14 cellular contexts compared by ENCODE assay signal in genomic region chr6:168908166-168908565, GRCh38.
DNase-seq lines count a peak whose midpoint lies in the region; ATAC-seq and TF ChIP-seq lines count a peak whose summit lies in the region.
"Had no signal": no experiment of that assay in that cellular context is flagged by ENCODE, and none has a peak within 500 bp of the region (broad histone marks: within the 10 kb centered on the region; RNA-seq: fewer than 3 reads in every experiment).

No MANE protein-coding gene starts in this region.

- DNase-seq in GM04503 (ENCODE audit: low read depth) (peak; percentile 50), RPMI7951 (ENCODE audit: low read depth) (peak; percentile 82), fibroblast of lung (ENCODE audit: low read depth in 2 of 2) (peak; percentile 56 to 79), trophoblast cell (peak; percentile 13 to 41), aorta (no peak), SKM-1 (lab: John Stamatoyannopoulos, UW; ENCODE audit: unreplicated experiment) (no peak)
- DNase-seq: activated CD4-positive, CD25-positive, alpha-beta regulatory T cell treated with anti-CD3 and anti-CD28 coated beads, Interleukin-2, amount 50 U/mL, for 72 hours; activated CD8-positive, alpha-beta memory T cell treated with anti-CD3 and anti-CD28 coated beads, Interleukin-2, amount 50 U/mL, for 4 hours; effector CD4-positive, alpha-beta T cell; NCI-H2081 treated with DMSO at 0.1 percent for 48 hours; right cardiac atrium; stimulated activated CD4-positive, alpha-beta T cell treated with anti-CD3 and anti-CD28 coated beads, Interleukin-1b, Interleukin-23, amount 100 ng/mL, for 48 hours had no signal

- WGBS in trophoblast cell (ENCODE audit: extremely low coverage, insufficient coverage, insufficient read length) = no CpG with 5 or more reads among the region's 5 CpGs
- 61 to 67% methylated on average over 5 of the region's 5 CpGs for WGBS in aorta, 2 donors

- H4K12ac ChIP-seq in trophoblast cell (ENCODE audit: low read depth, low read length) = no peak overlapping the region

- no peaks in the 10 kb centered on the region for H3K79me2 ChIP-seq in fibroblast of lung (ENCODE audit: control insufficient read depth, insufficient read depth, low read length)
- no peaks in the 10 kb centered on the region for H3K79me2 ChIP-seq in trophoblast cell (ENCODE audit: control insufficient read depth, insufficient read depth, low read length, poor library complexity)

- no peak overlapping the region for H3K23ac ChIP-seq in trophoblast cell (ENCODE audit: low read length)

- H3K4ac ChIP-seq in trophoblast cell (ENCODE audit: low read depth, low read length) = no peak overlapping the region

- no peak for TF ChIP-seq CTCF in fibroblast of lung (conservative IDR thresholded peaks at IDR 0.05 in 1 of 2, IDR thresholded peaks at IDR 0.05 in 1 of 2; ENCODE audit: low read depth in 1 of 2, low read length in 2 of 2)

- H3K4me3 ChIP-seq in fibroblast of lung (replicated peaks in 1 of 4; ENCODE audit: control extremely low read depth in 1 of 4, insufficient read depth in 1 of 4, low read depth in 3 of 4, low read length in 4 of 4) (no peak overlapping the region), trophoblast cell (ENCODE audit: low read depth, low read length) (no peak overlapping the region), aorta (ENCODE audit: low read length in 2 of 2) (no peak overlapping the region)

- H2AFZ ChIP-seq in fibroblast of lung (ENCODE audit: low read length) (no peak overlapping the region), trophoblast cell (ENCODE audit: insufficient read depth, low read length, poor library complexity) (no peak overlapping the region)

- H3K18ac ChIP-seq in trophoblast cell (ENCODE audit: low read length) = no peak overlapping the region

- no peaks in the 10 kb centered on the region for H4K20me1 ChIP-seq in fibroblast of lung (ENCODE audit: control insufficient read depth, extremely low read depth, insufficient read depth, low read length)

- H3K36me3 ChIP-seq in fibroblast of lung (ENCODE audit: control insufficient read depth, insufficient read depth, low read length) = no peaks in the 10 kb centered on the region
- no peaks in the 10 kb centered on the region for H3K36me3 ChIP-seq in trophoblast cell (ENCODE audit: control insufficient read depth in 1 of 2, insufficient read depth in 2 of 2, low read length in 2 of 2)
- H3K36me3 ChIP-seq in aorta (ENCODE audit: control insufficient read depth in 1 of 2, insufficient read depth in 2 of 2, low read length in 1 of 2) = no peaks in the 10 kb centered on the region

- no peak overlapping the region for H3K14ac ChIP-seq in trophoblast cell (ENCODE audit: low read length)

- ATAC-seq in aorta (ENCODE audit: low FRiP score) (no peak), GM19328 (IDR thresholded peaks at IDR 0.05; ENCODE audit: unreplicated experiment) (no peak)
- ATAC-seq: right cardiac atrium had no signal

- H4K8ac ChIP-seq in trophoblast cell (ENCODE audit: low read depth, low read length) = no peak overlapping the region

- no peak overlapping the region for H2BK120ac ChIP-seq in trophoblast cell (ENCODE audit: insufficient read depth, low read length, poor library complexity)

- H2BK5ac ChIP-seq in trophoblast cell (ENCODE audit: low read depth, low read length, poor library complexity) = no peak overlapping the region

- H3K79me1 ChIP-seq in trophoblast cell (ENCODE audit: low read length) = no peaks in the 10 kb centered on the region

- H3K9me3 ChIP-seq in fibroblast of lung (ENCODE audit: control insufficient read depth, insufficient read depth, low read depth, low read length) = no peaks in the 10 kb centered on the region
- peaks cover 6% of the 10 kb centered on the region for H3K9me3 ChIP-seq in trophoblast cell (ENCODE audit: insufficient read depth, low read depth, low read length)
- peaks cover 2% of the 10 kb centered on the region for H3K9me3 ChIP-seq in aorta (ENCODE audit: control insufficient read depth, low read length)

- H3K9ac ChIP-seq in fibroblast of lung (ENCODE audit: insufficient read depth, low read length) = no peak overlapping the region
- no peak overlapping the region for H3K9ac ChIP-seq in trophoblast cell (ENCODE audit: low read length)

- H3K27ac ChIP-seq in fibroblast of lung (ENCODE audit: insufficient read depth, low read length) (peak overlapping the region; percentile 49), trophoblast cell (ENCODE audit: low read depth, low read length) (no peak overlapping the region), aorta (ENCODE audit: low read depth in 1 of 2, low read length in 2 of 2) (no peak overlapping the region)
- H3K27ac ChIP-seq: C4-2B had no signal

- no peak overlapping the region for H2AK5ac ChIP-seq in trophoblast cell (ENCODE audit: low read length)

- H3K27me3 ChIP-seq in fibroblast of lung (ENCODE audit: control insufficient read depth, insufficient read depth, low read length) (no peaks in the 10 kb centered on the region), trophoblast cell (ENCODE audit: insufficient read depth, low read length) (no peaks in the 10 kb centered on the region), aorta (ENCODE audit: control insufficient read depth in 1 of 2, insufficient read depth in 2 of 2, low read length in 1 of 2) (no peaks in the 10 kb centered on the region)

- intact Hi-C loops in aorta (cut with DNase I) = no loop called here

- H3K4me1 ChIP-seq in fibroblast of lung (ENCODE audit: control insufficient read depth, extremely low read depth, insufficient read depth, low read length) (no peaks in the 10 kb centered on the region), trophoblast cell (ENCODE audit: control insufficient read depth in 1 of 2, insufficient read depth in 2 of 2, low read length in 2 of 2) (no peaks in the 10 kb centered on the region), aorta (ENCODE audit: control insufficient read depth in 1 of 2, insufficient read depth in 2 of 2, low read length in 2 of 2) (no peaks in the 10 kb centered on the region)

- H2BK12ac ChIP-seq in trophoblast cell (ENCODE audit: low read length) = no peak overlapping the region

- no peak overlapping the region for H4K91ac ChIP-seq in trophoblast cell (ENCODE audit: low read depth, low read length)

- H3K4me2 ChIP-seq in fibroblast of lung (ENCODE audit: extremely low read depth, insufficient read depth, low read length) (no peak overlapping the region), trophoblast cell (ENCODE audit: low read length) (no peak overlapping the region)

Comparison
In these comparisons a context has a peak if more than half of its experiments do, and no peak if none do; other contexts are left out.
1. DNase-seq: peak in GM04503 (single experiment), RPMI7951 (single experiment), fibroblast of lung (2 of 2) and trophoblast cell (2 of 2); none in aorta (0 of 2) and SKM-1 (single experiment).